ENCODE assay signal across 8 cellular contexts in genomic region chr6:31197559-31198305, GRCh38. TPM values are rescaled to one million over a fixed set of nuclear protein-coding genes. Genes with fewer than 3 reads are reported as not detected.
A peak's percentile ranks its signal among the peaks of the same experiment; 100 is the strongest.
DNase-seq lines count a peak whose midpoint lies in the region; ATAC-seq and TF ChIP-seq lines count a peak whose summit lies in the region.

No MANE protein-coding gene starts in this region.

- H3K36me3 ChIP-seq in smooth muscle cell (ENCODE audit: low read depth), result no peaks in the 10 kb centered on the region

- peak; percentile 86 for DNase-seq in A172 (ENCODE audit: low spot score)
- DNase-seq in NCI-H2171 treated with DMSO at 0.1 percent for 48 hours (lab: John Stamatoyannopoulos, UW), result peak; percentile 92
- DNase-seq in T47D (ENCODE audit: low read depth in 1 of 2, low spot score in 1 of 2), result peak; percentile 49 to 93
- peak; percentile 94 to 95 (median 94) for DNase-seq in immature natural killer cell
- DNase-seq in smooth muscle cell (lab: John Stamatoyannopoulos, UW; ENCODE audit: unreplicated experiment), result peak; percentile 63

- H3K27me3 ChIP-seq in smooth muscle cell (ENCODE audit: low read depth), result no peaks in the 10 kb centered on the region

- 2% methylated on average over 44 of the region's 45 CpGs for WGBS in smooth muscle cell (ENCODE audit: low lambda C conversion rate)

- no peaks in the 10 kb centered on the region for H3K79me2 ChIP-seq in smooth muscle cell (ENCODE audit: low read depth)

- no peak for TF ChIP-seq CTCF in VCaP (conservative IDR thresholded peaks at IDR 0.05)
- no peak for TF ChIP-seq CTCF in smooth muscle cell (IDR thresholded peaks at IDR 0.05; ENCODE audit: borderline replicate concordance, insufficient read depth, poor library complexity, severe bottlenecking)

- no peaks in the 10 kb centered on the region for H3K9me3 Mint-ChIP-seq in immature natural killer cell

- ATAC-seq in HG03095 (IDR thresholded peaks at IDR 0.05; ENCODE audit: unreplicated experiment), result peak; percentile 57

- peaks cover 1% of the 10 kb centered on the region for H3K4me1 ChIP-seq in smooth muscle cell (ENCODE audit: low read depth)

- peak overlapping the region; percentile 90 to 96 (median 92) for H3K4me3 Mint-ChIP-seq in immature natural killer cell

- H3K27ac ChIP-seq in VCaP (peak overlapping the region; percentile 91), smooth muscle cell (ENCODE audit: low read depth) (peak overlapping the region; percentile 77)

- peaks cover 11 to 17% (median 13%) of the 10 kb centered on the region in 3 donors for H3K27me3 Mint-ChIP-seq in immature natural killer cell (ENCODE audit: low read depth in 3 of 3)

- peak overlapping the region; percentile 89 to 97 (median 96) for H3K27ac Mint-ChIP-seq in immature natural killer cell

- H3F3A ChIP-seq in smooth muscle cell (ENCODE audit: low read depth), result no peaks in the 10 kb centered on the region

- in situ Hi-C loops in T47D (cut with HindIII; ENCODE audit: low pct_unique_long_range_greater_than_20kb, low sequenced_read_pairs), result no loop called here

- peaks cover 0 to 7% (median 3%) of the 10 kb centered on the region in 3 donors for H3K36me3 Mint-ChIP-seq in immature natural killer cell

- H3K9ac ChIP-seq in smooth muscle cell (ENCODE audit: low read depth), result peak overlapping the region; percentile 82

- H3K4me2 ChIP-seq in smooth muscle cell, result peak overlapping the region; percentile 94

- H3K9me3 ChIP-seq in smooth muscle cell (replicated peaks; ENCODE audit: low read depth), result no peaks in the 10 kb centered on the region

- H3K4me1 Mint-ChIP-seq in immature natural killer cell, result peaks cover 47 to 63% of the 10 kb centered on the region in 2 donors

- TF ChIP-seq POLR2A in GM18526 (IDR thresholded peaks at IDR 0.05; ENCODE audit: extremely low read depth, insufficient read length), result peak; percentile 73

- H4K20me1 ChIP-seq in smooth muscle cell (ENCODE audit: low read depth), result no peaks in the 10 kb centered on the region

- peak overlapping the region; percentile 93 for H2AFZ ChIP-seq in smooth muscle cell (ENCODE audit: low read depth)

- peak overlapping the region; percentile 74 for H3K4me3 ChIP-seq in smooth muscle cell

RNA-seq across cellular contexts. Expression of gene POU5F1, which starts 27.2 kb away (rescaled TPM):
- not detected in 2 replicates for total RNA-seq in A172 (2014; rRNA removed; shearing (Covaris generic))
- under 1 TPM in 1 of 3 donors, not detected in 2; 0.15 TPM for polyA plus RNA-seq in immature natural killer cell
- total RNA-seq in smooth muscle cell, result not detected in 2 replicates
- 0.25 TPM in 1 of 2 replicates, not detected in the other for polyA plus RNA-seq in smooth muscle cell

RNA-seq across cellular contexts. Expression of gene TCF19, which starts 39.3 kb away (rescaled TPM):
- 62.6 and 68.5 TPM in 2 replicates for total RNA-seq in A172 (2014; rRNA removed; shearing (Covaris generic))
- polyA plus RNA-seq in immature natural killer cell, result 10 to 100 TPM in 2 of 3 donors, 1 to 10 TPM in 1; 9.4 to 13.7 (median 12.7) TPM
- 4.5 and 7.8 TPM in 2 replicates for total RNA-seq in smooth muscle cell
- 5.4 and 10.5 TPM in 2 replicates for polyA plus RNA-seq in smooth muscle cell

RNA-seq across cellular contexts. Expression of gene CCHCR1, which starts 40.1 kb away (rescaled TPM):
- total RNA-seq in A172 (2014; rRNA removed; shearing (Covaris generic)), result 18.9 and 24.8 TPM in 2 replicates
- polyA plus RNA-seq in immature natural killer cell (1 to 10 TPM in 2 of 3 donors, under 1 TPM in 1; 0.42 to 6.1 (median 4.8) TPM), smooth muscle cell (15.0 and 25.4 TPM in 2 replicates)
- 4.9 and 8.2 TPM in 2 replicates for total RNA-seq in smooth muscle cell

RNA-seq across cellular contexts. Expression of gene PSORS1C2, which starts 58.9 kb away (rescaled TPM):
- total RNA-seq in A172 (2014; rRNA removed; shearing (Covaris generic)), result not detected in 2 replicates
- polyA plus RNA-seq in immature natural killer cell (not detected), smooth muscle cell (0.97 and 1.1 TPM in 2 replicates)
- total RNA-seq in smooth muscle cell, result 0.49 and 0.90 TPM in 2 replicates

Comparison
In these comparisons a context has a peak if more than half of its experiments do, and no peak if none do; other contexts are left out.
1. Peak in every context shown above with its lines: DNase-seq, ATAC-seq, H3K4me3 ChIP-seq and H3K27ac ChIP-seq.